ENCODE assay signal across 8 cellular contexts in genomic region chr4:139656614-139657486, GRCh38. TPM values are rescaled to one million over a fixed set of nuclear protein-coding genes. Genes with fewer than 3 reads are reported as not detected.
DNase-seq lines count a peak whose midpoint lies in the region; ATAC-seq and TF ChIP-seq lines count a peak whose summit lies in the region.

No MANE protein-coding gene starts in this region.

- H3K27me3 ChIP-seq in HUES48 (ENCODE audit: control insufficient read depth, insufficient read depth, low read length): no peaks in the 10 kb centered on the region; the same call in 1 of the 2 replicates

- no peak overlapping the region for H3K27ac Mint-ChIP-seq in neural crest cell (ENCODE audit: unreplicated experiment)

- H3K9me3 Mint-ChIP-seq in neural crest cell: no peaks in the 10 kb centered on the region

- peaks cover 17% of the 10 kb centered on the region for H3K4me1 ChIP-seq in HUES48 (ENCODE audit: control insufficient read depth, insufficient read depth, low read length)

- H3K4me3 Mint-ChIP-seq in neural crest cell: no peak overlapping the region

- no peaks in the 10 kb centered on the region for H3K36me3 Mint-ChIP-seq in neural crest cell (ENCODE audit: low read depth)

- no peak overlapping the region for H3K27ac ChIP-seq in HUES48 (ENCODE audit: low read depth, low read length)

- peak; percentile 94 for TF ChIP-seq CTCF in fibroblast of mammary gland (conservative IDR thresholded peaks at IDR 0.05; ENCODE audit: control insufficient read depth, insufficient read depth, low read depth, low read length)
- peak; percentile 81 for TF ChIP-seq CTCF in neural crest cell (conservative IDR thresholded peaks at IDR 0.05)

- peaks cover 32% of the 10 kb centered on the region for H3K4me1 Mint-ChIP-seq in neural crest cell

- no peaks in the 10 kb centered on the region for H3K27me3 Mint-ChIP-seq in neural crest cell (ENCODE audit: low read depth)

- H3K4me3 ChIP-seq in HUES48 (ENCODE audit: low read depth, low read length) (peak overlapping the region; percentile 16; the same call in 1 of the 2 replicates), fibroblast of mammary gland (ENCODE audit: control insufficient read depth, low read depth, low read length) (peak overlapping the region; percentile 13)

- ATAC-seq in GM21515 (IDR thresholded peaks at IDR 0.05; ENCODE audit: unreplicated experiment): peak; percentile 77

- no peaks in the 10 kb centered on the region for H3K36me3 ChIP-seq in HUES48 (ENCODE audit: control insufficient read depth, insufficient read depth, low read length)

- peak; percentile 54 for DNase-seq in DMS53 treated with DMSO at 0.1 percent for 48 hours (lab: John Stamatoyannopoulos, UW; ENCODE audit: unreplicated experiment)
- peak; percentile 62 for DNase-seq in NOMO-1 treated with dmso at 0.1 percent for 144 hours (lab: John Stamatoyannopoulos, UW; ENCODE audit: unreplicated experiment)
- peak; percentile 45 to 55 for DNase-seq in activated T-cell treated with anti-CD3 and anti-CD28 coated beads, Interleukin-2, amount 50 U/mL, for 48 hours
- DNase-seq in fibroblast of mammary gland (ENCODE audit: low read depth): peak; percentile 79
- DNase-seq in neural crest cell (ENCODE audit: low read depth, low spot score): peak; percentile 49
- DNase-seq in NCI-H187 treated with DMSO at 0.1 percent for 48 hours (lab: John Stamatoyannopoulos, UW): no peak

- H3K9ac ChIP-seq in HUES48 (ENCODE audit: low read depth, low read length): no peak overlapping the region

- no peaks in the 10 kb centered on the region for H3K9me3 ChIP-seq in HUES48 (ENCODE audit: control insufficient read depth, insufficient read depth, low read length)

RNA-seq across cellular contexts. Expression of gene MGST2, which starts 8.8 kb away (rescaled TPM):
- 15.0 and 15.3 TPM in 2 replicates for total RNA-seq in neural crest cell
